Comparison of ENCODE assay signal across 19 cellular contexts in the genomic region with DNA sequence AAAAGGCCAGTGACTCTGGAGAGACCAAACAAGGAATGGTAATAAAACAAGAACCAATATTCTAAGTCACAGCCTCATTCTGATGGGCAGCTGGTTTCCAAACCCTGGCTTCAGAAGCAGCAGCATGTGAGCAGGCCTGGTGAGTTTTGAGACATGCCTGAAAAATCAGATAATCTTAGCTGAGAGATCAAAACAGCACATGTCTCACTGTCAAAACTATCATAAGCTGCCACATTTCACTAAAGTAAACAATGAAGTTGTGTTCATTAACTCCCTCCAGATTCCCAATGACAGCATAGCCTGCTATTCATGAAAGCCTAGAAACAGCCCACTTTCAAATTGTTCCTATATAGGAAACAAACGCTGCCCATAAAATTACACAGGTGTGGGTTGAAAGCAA. TPM values are rescaled to one million over a fixed set of nuclear protein-coding genes. Genes with fewer than 3 reads are reported as not detected.
A peak's percentile ranks its signal among the peaks of the same experiment; 100 is the strongest.
DNase-seq lines count a peak whose midpoint lies in the region; ATAC-seq, FAIRE-seq and TF ChIP-seq lines count a peak whose summit lies in the region.
"Had no signal": no experiment of that assay in that cellular context is flagged by ENCODE, and none has a peak within 500 bp of the region (broad histone marks: within the 10 kb centered on the region; RNA-seq: fewer than 3 reads in every experiment).

No MANE protein-coding gene starts in this region.

- H3K9ac ChIP-seq in SK-N-SH: no peak overlapping the region
- H3K9ac ChIP-seq in K562 (ENCODE audit: insufficient read depth in 1 of 2, low read depth in 2 of 2, low read length in 2 of 2): no peak overlapping the region
- H3K9ac ChIP-seq: BLaER1 had no signal

- H3K4me2 ChIP-seq in SK-N-SH: no peak overlapping the region
- no peak overlapping the region for H3K4me2 ChIP-seq in K562 (ENCODE audit: insufficient read depth, low read length)
- H3K4me2 ChIP-seq: BLaER1 had no signal

- intact Hi-C loops in K562 (cut with micrococcal nuclease): no loop called here
- intact Hi-C loops in activated naive CD4-positive, alpha-beta T cell treated with anti-CD3 and anti-CD28 coated beads for 36 hours (cut with micrococcal nuclease): no loop called here

- TF ChIP-seq EP300 in SK-N-SH (IDR thresholded peaks at IDR 0.05; ENCODE audit: borderline replicate concordance in 1 of 2, low read depth in 1 of 2, low read length in 1 of 2) (no peak), K562 (IDR thresholded peaks at IDR 0.05; ENCODE audit: low read length) (no peak)

- H3K9me3 ChIP-seq in SK-N-SH (no peaks in the 10 kb centered on the region), K562 (replicated peaks; ENCODE audit: control insufficient read depth, insufficient read depth, low read depth, low read length) (0 out of 2 replicates have a peak, but pooled peaks cover 3% of the 10 kb centered on the region)
- H3K9me3 ChIP-seq: HAP-1 had no signal

- POLR2A ChIA-PET in SK-N-SH (lab: Yijun Ruan, JAX) (interaction anchor here (0.7 kb wide), 1 partner anchor 1572 kb away, joined by 4 read pairs; no protein-coding TSS in a partner anchor), K562 (lab: Yijun Ruan, JAX) (interaction anchor here (0.8 kb wide), 1 partner anchor 62 kb away, joined by 3 read pairs; no protein-coding TSS in a partner anchor)

- peaks cover 20% of the 10 kb centered on the region for H3K36me3 Mint-ChIP-seq in activated naive CD4-positive, alpha-beta T cell treated with anti-CD3 and anti-CD28 coated beads for 36 hours (ENCODE audit: low read depth)

- H3K27me3 Mint-ChIP-seq in activated naive CD4-positive, alpha-beta T cell treated with anti-CD3 and anti-CD28 coated beads for 36 hours (ENCODE audit: low read depth): no peaks in the 10 kb centered on the region
- H3K27me3 Mint-ChIP-seq: CD4-positive, alpha-beta memory T cell had no signal

- no peaks in the 10 kb centered on the region for H4K20me1 ChIP-seq in SK-N-SH (ENCODE audit: insufficient read depth)
- no peaks in the 10 kb centered on the region for H4K20me1 ChIP-seq in K562 (replicated peaks; ENCODE audit: control insufficient read depth, insufficient read depth, low read length)
- H4K20me1 ChIP-seq: BLaER1 had no signal

- H2AFZ ChIP-seq in SK-N-SH (ENCODE audit: low read depth): no peak overlapping the region
- H2AFZ ChIP-seq in K562 (ENCODE audit: low read depth, low read length): no peak overlapping the region

- no peaks in the 10 kb centered on the region for H3K9me1 ChIP-seq in K562 (ENCODE audit: control insufficient read depth, insufficient read depth, low read length)

- FAIRE-seq in K562 (lab: Jason Lieb, UNC): no peak
- FAIRE-seq: GM12891, GM19239, HTR-8/SVneo had no signal

- in situ Hi-C loops in K562 (cut with MboI): no loop called here

- no peaks in the 10 kb centered on the region for H3K9me2 ChIP-seq in SK-N-SH

- TSS peak; percentile 17 for BruUV-seq in K562 (replicated peaks; lab: Mats Ljungman, UMichigan)

- no peaks in the 10 kb centered on the region for H3K4me1 Mint-ChIP-seq in activated naive CD4-positive, alpha-beta T cell treated with anti-CD3 and anti-CD28 coated beads for 36 hours (ENCODE audit: low read depth)
- H3K4me1 Mint-ChIP-seq: CD4-positive, alpha-beta memory T cell had no signal

- H3K4me3 Mint-ChIP-seq in activated naive CD4-positive, alpha-beta T cell treated with anti-CD3 and anti-CD28 coated beads for 36 hours: no peak overlapping the region
- H3K4me3 Mint-ChIP-seq: CD14-positive monocyte; CD4-positive, alpha-beta memory T cell had no signal

- ATAC-seq in SK-N-SH treated with all-trans-retinoic acid at 6 μM for 48 hours: no peak
- no peak for ATAC-seq in K562

- no peak overlapping the region for H3K27ac Mint-ChIP-seq in activated naive CD4-positive, alpha-beta T cell treated with anti-CD3 and anti-CD28 coated beads for 36 hours
- H3K27ac Mint-ChIP-seq: CD4-positive, alpha-beta memory T cell had no signal

- no peaks in the 10 kb centered on the region for H3F3A ChIP-seq in SK-N-SH (replicated peaks; ENCODE audit: insufficient read depth)

- H3K79me2 ChIP-seq in SK-N-SH (ENCODE audit: insufficient read depth) (peaks cover 53% of the 10 kb centered on the region), K562 (ENCODE audit: control insufficient read depth, insufficient read depth, low read length) (no peaks in the 10 kb centered on the region)

- DNase-seq in SK-N-SH (no peak), K562 (ENCODE audit: extremely low read depth in 1 of 4, low spot score in 3 of 4) (no peak), myocyte (ENCODE audit: low read depth) (peak; percentile 16), mucosa of gallbladder (ENCODE audit: low spot score) (no peak)
- DNase-seq in activated naive CD4-positive, alpha-beta T cell treated with anti-CD3 and anti-CD28 coated beads for 36 hours: no peak
- no peak for DNase-seq in activated T-cell treated with anti-CD3 and anti-CD28 coated beads, Interleukin-2, amount 50 U/mL, for 1 hour
- DNase-seq: 8988T; CD4-positive, alpha-beta memory T cell; DMS53; DND-41; EL; IMR-90 had no signal

- H3K36me3 ChIP-seq in SK-N-SH (replicated peaks in 1 of 2; ENCODE audit: control insufficient read depth in 1 of 2, insufficient read depth in 2 of 2, low read length in 1 of 2) (peaks cover 0 to 12% of the 10 kb centered on the region in 2 experiments), K562 (ENCODE audit: control insufficient read depth, insufficient read depth, low read length) (peaks cover 58% of the 10 kb centered on the region)

- H3K27me3 ChIP-seq in SK-N-SH (ENCODE audit: insufficient read depth) (no peaks in the 10 kb centered on the region), K562 (ENCODE audit: control insufficient read depth in 2 of 2, insufficient read depth in 2 of 2, low read length in 2 of 2) (no peaks in the 10 kb centered on the region)
- H3K27me3 ChIP-seq: BLaER1 had no signal

- WGBS in SK-N-SH (ENCODE audit: low lambda C conversion rate): 96% methylated on average over 1 of the region's 1 CpG
- WGBS in K562 (ENCODE audit: insufficient coverage, low coverage, missing lambda C conversion rate): 52% methylated on average over 1 of the region's 1 CpG

- TF ChIP-seq RAD21 in SK-N-SH (IDR thresholded peaks at IDR 0.05; ENCODE audit: low read length) (no peak), K562 (CRISPR knock-in tag; conservative IDR thresholded peaks at IDR 0.05 in 1 of 2, IDR thresholded peaks at IDR 0.05 in 1 of 2) (no peak)

- H3K27ac ChIP-seq in SK-N-SH (ENCODE audit: low read depth in 2 of 2, low read length in 1 of 2) (no peak overlapping the region), K562 (ENCODE audit: extremely low read depth, low read depth, low read length) (no peak overlapping the region)
- H3K27ac ChIP-seq: BLaER1 had no signal

- TF ChIP-seq CTCF in SK-N-SH (IDR thresholded peaks at IDR 0.05): no peak
- TF ChIP-seq CTCF in K562 (IDR thresholded peaks at IDR 0.05 in 2 of 3, conservative IDR thresholded peaks at IDR 0.05 in 1 of 3; ENCODE audit: insufficient read depth in 2 of 3, low read depth in 1 of 3, low read length in 3 of 3): no peak

- peaks cover 9% of the 10 kb centered on the region for H3K9me3 Mint-ChIP-seq in activated naive CD4-positive, alpha-beta T cell treated with anti-CD3 and anti-CD28 coated beads for 36 hours

- H3K4me3 ChIP-seq in SK-N-SH (ENCODE audit: low read depth in 2 of 2, low read length in 1 of 2) (no peak overlapping the region), K562 (no peak overlapping the region)
- H3K4me3 ChIP-seq: BLaER1, HAP-1 had no signal

- H3K4me1 ChIP-seq in SK-N-SH (ENCODE audit: control insufficient read depth in 1 of 2, insufficient read depth in 2 of 2, low read depth in 1 of 2, low read length in 1 of 2) (no peaks in the 10 kb centered on the region), K562 (replicated peaks in 1 of 2; ENCODE audit: control insufficient read depth in 2 of 2, insufficient read depth in 2 of 2, low read length in 2 of 2) (peaks cover 0 to 4% of the 10 kb centered on the region in 2 experiments; a peak in 1 of 5 replicates)
- H3K4me1 ChIP-seq: BLaER1, HAP-1 had no signal

- CTCF ChIA-PET in SK-N-SH (lab: Yijun Ruan, JAX) (interaction anchor here (1.3 kb wide), 1 partner anchor 61 kb away, joined by 3 read pairs; no protein-coding TSS in a partner anchor), K562 (lab: Yijun Ruan, JAX; ENCODE audit: low intra/inter-chr PET ratio) (no interaction called here)
- CTCF ChIA-PET in activated naive CD4-positive, alpha-beta T cell treated with anti-CD3 and anti-CD28 coated beads for 36 hours (lab: Charles Lee): no interaction called here

- no peak for TF ChIP-seq POLR2A in K562 (conservative IDR thresholded peaks at IDR 0.05)

TF ChIP-seq in SK-N-SH, 30 proteins besides CTCF, POLR2A, EP300 and RAD21 (continues in another document):
- no peak for TF ChIP-seq SIN3A (IDR thresholded peaks at IDR 0.05; ENCODE audit: borderline replicate concordance, low read depth, low read length)

TF ChIP-seq in SK-N-SH treated with all-trans-retinoic acid at 6 μM for 48 hours, 23 proteins besides CTCF, POLR2A, EP300 and RAD21 (continues in another document):
- no peak for TF ChIP-seq ZFP30 (CRISPR knock-in tag; IDR thresholded peaks at IDR 0.05)

RNA-seq across cellular contexts. Expression of gene CIT, which starts 36.5 kb away (rescaled TPM):
- polyA plus RNA-seq in SK-N-SH (2012; rRNA removed) (5.7 and 7.7 TPM in 2 replicates), K562 (2011; rRNA removed) (26.0 and 30.8 TPM in 2 replicates), K562 (2014; fragmentation: Illumina TruSeq; extraction: Trizol) (17.8 and 21.3 TPM in 2 replicates), K562 (2014; fragmentation: Nextera tagmentation; extraction: Ambion mirVana) (1 to 10 TPM; 1.1 to 2.4 TPM), K562 (2014; rRNA removed) (25.2 and 28.0 TPM in 2 replicates)
- 3.0 and 4.6 TPM in 2 replicates for polyA plus RNA-seq in SK-N-SH (2012; cell fraction: cytosol; rRNA removed)
- 17.8 and 19.8 TPM in 2 replicates for polyA plus RNA-seq in SK-N-SH (2012; cell fraction: nucleus; rRNA removed)
- 193 and 304 TPM in 2 replicates for total RNA-seq in K562 (2011; cell fraction: chromatin; rRNA removed; ENCODE audit: low replicate concordance)
- total RNA-seq in K562 (2011; cell fraction: nucleolus; rRNA removed): 86.6 and 105 TPM in 2 replicates
- total RNA-seq in K562 (2011; cell fraction: nucleoplasm; rRNA removed): 123 and 135 TPM in 2 replicates
- total RNA-seq in K562 (2014; rRNA removed) (30.0 and 34.9 TPM in 2 replicates), K562 (2014; rRNA removed; fragmentation: Illumina TruSeq; extraction: Trizol) (20.9 and 23.9 TPM in 2 replicates), K562 (2015; rRNA removed; fragmentation: Illumina TruSeq; extraction: Trizol) (19.0 and 20.9 TPM in 2 replicates), K562 (2021) (37.3 and 46.7 TPM in 2 replicates), myocyte (4.7 and 5.6 TPM in 2 replicates), mucosa of gallbladder (4.4 TPM)
- 13.6 and 15.8 TPM in 2 replicates for polyA plus RNA-seq in K562 (2011; cell fraction: cytosol; rRNA removed)
- polyA plus RNA-seq in K562 (2011; cell fraction: nucleus; rRNA removed): 104 and 133 TPM in 2 replicates
- polyA plus RNA-seq in K562 (2012): 22.1 and 28.0 TPM in 2 replicates
- polyA minus RNA-seq in K562 (2011; rRNA and poly(A)+ RNA removed): 51.7 and 64.4 TPM in 2 replicates
- 28.1 and 34.5 TPM in 2 replicates for polyA minus RNA-seq in K562 (2011; cell fraction: cytosol; rRNA and poly(A)+ RNA removed)
- 64.8 and 84.6 TPM in 2 replicates for polyA minus RNA-seq in K562 (2011; cell fraction: nucleus; rRNA and poly(A)+ RNA removed)
- 1.2 TPM for polyA plus RNA-seq in myocyte (2012)
- 10 to 100 TPM; 78.6 to 78.8 TPM for total RNA-seq in activated naive CD4-positive, alpha-beta T cell treated with anti-CD3 and anti-CD28 coated beads for 36 hours
- polyA plus RNA-seq: CD14-positive monocyte had no signal

Comparison
In these comparisons a context has a peak if more than half of its experiments do, and no peak if none do; other contexts are left out.
1. Of the 27 proteins assayed by ChIP-seq in both K562 and SK-N-SH: peak only in K562: none; only in SK-N-SH: MXI1; in both: none; in neither: 25; mixed calls (peak in some experiments, not most) for 1.